ENCODE assay signal across 17 cellular contexts in genomic region chr16:58471209-58471975, GRCh38. TPM values are rescaled to one million over a fixed set of nuclear protein-coding genes. Genes with fewer than 3 reads are reported as not detected.
A peak's percentile ranks its signal among the peaks of the same experiment; 100 is the strongest.
DNase-seq lines count a peak whose midpoint lies in the region; ATAC-seq and TF ChIP-seq lines count a peak whose summit lies in the region.
"Had no signal": no experiment of that assay in that cellular context is flagged by ENCODE, and none has a peak within 500 bp of the region (broad histone marks: within the 10 kb centered on the region; RNA-seq: fewer than 3 reads in every experiment).

No MANE protein-coding gene starts in this region.

- no peak for TF ChIP-seq EP300 in esophagus muscularis mucosa (IDR thresholded peaks at IDR 0.05)

- no peaks in the 10 kb centered on the region for H3K4me1 ChIP-seq in DND-41 (ENCODE audit: insufficient read depth, low read length)
- peaks cover 0 to 47% (median 0%) of the 10 kb centered on the region in 4 donors for H3K4me1 ChIP-seq in esophagus muscularis mucosa
- H3K4me1 ChIP-seq: gastrocnemius medialis, suprapubic skin had no signal

- no peak overlapping the region for H2AFZ ChIP-seq in DND-41 (ENCODE audit: low read depth, low read length)

- TF ChIP-seq POLR2A in esophagus muscularis mucosa (IDR thresholded peaks at IDR 0.05; ENCODE audit: low read depth) = no peak

- WGBS in esophagus muscularis mucosa = 70% methylated on average over 10 of the region's 10 CpGs

- no peaks in the 10 kb centered on the region for H3K36me3 Mint-ChIP-seq in central memory CD8-positive, alpha-beta T cell (ENCODE audit: insufficient read depth)
- H3K36me3 Mint-ChIP-seq: activated naive CD8-positive, alpha-beta T cell had no signal

- no peak for TF ChIP-seq CTCF in DND-41 (IDR thresholded peaks at IDR 0.05; ENCODE audit: borderline replicate concordance, extremely low read depth, low read length, poor library complexity, severe bottlenecking)
- TF ChIP-seq CTCF in esophagus muscularis mucosa (IDR thresholded peaks at IDR 0.05) = no peak

- DNase-seq in DND-41 = no peak
- DNase-seq in NCI-H2107 (lab: John Stamatoyannopoulos, UW) = peak; percentile 34
- no peak for DNase-seq in central memory CD8-positive, alpha-beta T cell (ENCODE audit: low spot score in 2 of 2)
- DNase-seq in myocyte (ENCODE audit: low read depth) = peak; percentile 45
- DNase-seq in NCI-H774 (lab: John Stamatoyannopoulos, UW) = no peak
- DNase-seq in esophagus muscularis mucosa (ENCODE audit: extremely low spot score) = no peak
- DNase-seq in effector CD8-positive, alpha-beta T cell (lab: John Stamatoyannopoulos, UW) = no peak
- DNase-seq: activated CD4-positive, CD25-positive, alpha-beta regulatory T cell treated with anti-CD3 and anti-CD28 coated beads, Interleukin-2, amount 50 U/mL, for 72 hours; activated CD8-positive, alpha-beta memory T cell treated with anti-CD3 and anti-CD28 coated beads for 24 hours; erythroblast; gastrocnemius medialis; KBM-7; NCI-H2081 had no signal

- no peaks in the 10 kb centered on the region for H3K4me1 Mint-ChIP-seq in central memory CD8-positive, alpha-beta T cell

- H3K4me2 ChIP-seq in DND-41 (ENCODE audit: insufficient read depth, low read length) = no peak overlapping the region

- H3K9ac ChIP-seq in DND-41 (ENCODE audit: low read depth, low read length) = no peak overlapping the region

- H3K4me3 Mint-ChIP-seq in central memory CD8-positive, alpha-beta T cell = no peak overlapping the region
- H3K4me3 Mint-ChIP-seq: activated naive CD8-positive, alpha-beta T cell had no signal

- H3K79me2 ChIP-seq in DND-41 (ENCODE audit: insufficient read depth, low read length) = no peaks in the 10 kb centered on the region

- intact Hi-C loops in esophagus muscularis mucosa (cut with DNase I) = no loop called here

- H3K9me3 ChIP-seq in DND-41 (ENCODE audit: insufficient read depth, low read length, severe bottlenecking) (no peaks in the 10 kb centered on the region), esophagus muscularis mucosa (no peaks in the 10 kb centered on the region)
- H3K9me3 ChIP-seq: gastrocnemius medialis, neutrophil, suprapubic skin had no signal

- H3K4me3 ChIP-seq in DND-41 (ENCODE audit: low read depth in 1 of 2, low read length in 2 of 2) (no peak overlapping the region), esophagus muscularis mucosa (no peak overlapping the region)
- H3K4me3 ChIP-seq: gastrocnemius medialis, suprapubic skin had no signal

- H3K9me3 Mint-ChIP-seq in central memory CD8-positive, alpha-beta T cell = no peaks in the 10 kb centered on the region

- H3K27me3 ChIP-seq in DND-41 (ENCODE audit: insufficient read depth, low read length, poor library complexity) (no peaks in the 10 kb centered on the region), esophagus muscularis mucosa (peaks cover 0 to 50% (median 3%) of the 10 kb centered on the region in 4 donors)

- peaks cover 77% of the 10 kb centered on the region for H3K27me3 Mint-ChIP-seq in central memory CD8-positive, alpha-beta T cell

- 0 out of 3 replicates have a peak, but pooled peaks have one; percentile 37 for ATAC-seq in DND-41 (ENCODE audit: insufficient read depth, low read depth)
- ATAC-seq in central memory CD8-positive, alpha-beta T cell (replicated peaks; ENCODE audit: extremely low read depth, poor library complexity, severe bottlenecking) = no peak
- ATAC-seq: gastrocnemius medialis, SK-N-SH treated with all-trans-retinoic acid at 6 μM for 48 hours had no signal

- H3K27ac ChIP-seq in DND-41 (ENCODE audit: low read length) (no peak overlapping the region), esophagus muscularis mucosa (replicated peaks in 1 of 4) (no peak overlapping the region)
- H3K27ac ChIP-seq: neutrophil, suprapubic skin had no signal

- H3K36me3 ChIP-seq in DND-41 (ENCODE audit: insufficient read depth, low read length) (no peaks in the 10 kb centered on the region), esophagus muscularis mucosa (no peaks in the 10 kb centered on the region)
- H3K36me3 ChIP-seq: gastrocnemius medialis, neutrophil, suprapubic skin had no signal

- H3K27ac Mint-ChIP-seq in central memory CD8-positive, alpha-beta T cell (ENCODE audit: low read depth) = peak overlapping the region; percentile 32
- H3K27ac Mint-ChIP-seq: activated naive CD8-positive, alpha-beta T cell had no signal

- no peaks in the 10 kb centered on the region for H4K20me1 ChIP-seq in DND-41 (ENCODE audit: insufficient read depth, low read length)

RNA-seq across cellular contexts. Expression of gene NDRG4, which starts 28.6 kb away (rescaled TPM):
- total RNA-seq in myocyte = 45.2 and 45.3 TPM in 2 replicates
- 36.7 TPM for polyA plus RNA-seq in myocyte (2012)
- total RNA-seq in esophagus muscularis mucosa = 10 to 100 TPM; 11.1 to 14.8 (median 12.3) TPM

RNA-seq across cellular contexts. Expression of gene SETD6, which starts 43.9 kb away (rescaled TPM):
- total RNA-seq in myocyte = 15.0 and 19.6 TPM in 2 replicates
- polyA plus RNA-seq in myocyte (2012) = 10.6 TPM
- total RNA-seq in esophagus muscularis mucosa = 10 to 100 TPM; 18.2 to 27.5 (median 22.0) TPM

Comparison
In these comparisons a context has a peak if more than half of its experiments do, and no peak if none do; other contexts are left out.
1. DNase-seq: peak in NCI-H2107 (single experiment) and myocyte (single experiment); none in DND-41 (single experiment), central memory CD8-positive, alpha-beta T cell (0 of 2), NCI-H774 (single experiment), esophagus muscularis mucosa (single experiment) and effector CD8-positive, alpha-beta T cell (single experiment).